ENCODE assay signal across 15 cellular contexts in the genomic region with DNA sequence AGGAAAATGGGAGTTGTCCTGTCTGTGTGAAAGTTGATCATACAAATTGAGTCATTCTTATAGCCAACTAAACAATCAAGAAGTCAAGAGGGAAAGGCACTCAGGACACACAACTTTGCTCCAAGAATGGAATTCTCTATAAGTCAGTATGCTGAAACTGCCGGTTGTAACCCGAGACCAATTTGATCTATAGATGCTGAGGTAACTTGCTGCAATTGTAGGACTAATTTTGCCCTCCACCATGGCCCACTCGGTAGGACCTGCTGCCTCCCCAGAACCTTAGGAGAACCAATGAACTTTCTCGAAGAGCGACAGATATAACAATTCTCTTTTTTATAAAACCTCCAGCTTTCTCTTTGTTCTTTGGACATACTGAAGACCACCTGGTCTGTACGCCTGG.
DNase-seq lines count a peak whose midpoint lies in the region; ATAC-seq, FAIRE-seq and TF ChIP-seq lines count a peak whose summit lies in the region.
"Had no signal": no experiment of that assay in that cellular context is flagged by ENCODE, and none has a peak within 500 bp of the region (broad histone marks: within the 10 kb centered on the region; RNA-seq: fewer than 3 reads in every experiment).

No MANE protein-coding gene starts in this region.

- H3K4me2 ChIP-seq in OCI-LY1 (ENCODE audit: low read length) (peak overlapping the region; percentile 77), K562 (ENCODE audit: insufficient read depth, low read length) (peak overlapping the region; percentile 78), neural progenitor cell (peak overlapping the region; percentile 90)

- H4K20me1 ChIP-seq in OCI-LY1 (ENCODE audit: insufficient read depth, low read length) = no peaks in the 10 kb centered on the region
- no peaks in the 10 kb centered on the region for H4K20me1 ChIP-seq in K562 (replicated peaks; ENCODE audit: control insufficient read depth, insufficient read depth, low read length)
- H4K20me1 ChIP-seq in neural progenitor cell (ENCODE audit: low read depth) = peaks cover 23% of the 10 kb centered on the region

- no peak for DNase-seq in activated CD8-positive, alpha-beta memory T cell treated with anti-CD3 and anti-CD28 coated beads, Interleukin-2, amount 10 ng/mL, durations not matched to agents 7 days and 5 days
- no peak for DNase-seq in activated CD8-positive, alpha-beta memory T cell treated with anti-CD3 and anti-CD28 coated beads for 24 hours
- peak in 2 of 4 experiments; percentile 8 to 27 for DNase-seq in K562 (ENCODE audit: extremely low read depth in 1 of 4, low spot score in 3 of 4)
- DNase-seq in neural progenitor cell (ENCODE audit: low spot score) = no peak
- no peak for DNase-seq in ureter (ENCODE audit: low spot score)
- DNase-seq in dorsolateral prefrontal cortex = no peak
- DNase-seq in substantia nigra (lab: John Stamatoyannopoulos, UW) = no peak
- DNase-seq: activated T-cell treated with anti-CD3 and anti-CD28 coated beads for 4 hours, brain microvascular endothelial cell, heart right ventricle, NCI-H1092, NCI-H226, nucleus accumbens had no signal

- H3K4me1 ChIP-seq in OCI-LY1 (ENCODE audit: insufficient read depth, low read length, severe bottlenecking) = peaks cover 20% of the 10 kb centered on the region
- no peaks in the 10 kb centered on the region; a peak in 3 of 5 replicates for H3K4me1 ChIP-seq in K562 (replicated peaks in 1 of 2; ENCODE audit: control insufficient read depth in 2 of 2, insufficient read depth in 2 of 2, low read length in 2 of 2)
- peaks cover 8% of the 10 kb centered on the region for H3K4me1 ChIP-seq in neural progenitor cell

- no peaks in the 10 kb centered on the region for H3K27me3 ChIP-seq in OCI-LY1 (ENCODE audit: insufficient read depth, low read length)
- no peaks in the 10 kb centered on the region for H3K27me3 ChIP-seq in K562 (ENCODE audit: control insufficient read depth in 2 of 2, insufficient read depth in 2 of 2, low read length in 2 of 2)
- no peaks in the 10 kb centered on the region for H3K27me3 ChIP-seq in neural progenitor cell
- no peaks in the 10 kb centered on the region for H3K27me3 ChIP-seq in dorsolateral prefrontal cortex
- H3K27me3 ChIP-seq: brain microvascular endothelial cell, heart right ventricle had no signal

- no peak for TF ChIP-seq RAD21 in K562 (CRISPR knock-in tag; conservative IDR thresholded peaks at IDR 0.05 in 1 of 2, IDR thresholded peaks at IDR 0.05 in 1 of 2)

- ATAC-seq in activated CD8-positive, alpha-beta memory T cell treated with anti-CD3 and anti-CD28 coated beads, Interleukin-2, amount 10 ng/mL, durations not matched to agents 7 days and 5 days = no peak
- ATAC-seq in K562 = peak; percentile 31
- ATAC-seq: heart right ventricle, Panc1 had no signal

- no peaks in the 10 kb centered on the region for H3K27me3 Mint-ChIP-seq in activated CD8-positive, alpha-beta memory T cell treated with anti-CD3 and anti-CD28 coated beads, Interleukin-2, amount 10 ng/mL, durations not matched to agents 7 days and 5 days
- no peaks in the 10 kb centered on the region for H3K27me3 Mint-ChIP-seq in neural progenitor cell (ENCODE audit: insufficient read depth, low read depth)

- H3K36me3 ChIP-seq in OCI-LY1 (ENCODE audit: insufficient read depth, low read length) (no peaks in the 10 kb centered on the region), K562 (ENCODE audit: control insufficient read depth, insufficient read depth, low read length) (peaks cover 8% of the 10 kb centered on the region; the same call in 2 of the 3 replicates), neural progenitor cell (no peaks in the 10 kb centered on the region)
- H3K36me3 ChIP-seq: brain microvascular endothelial cell, heart right ventricle had no signal

- peak overlapping the region; percentile 27 for H3K4me3 Mint-ChIP-seq in activated CD8-positive, alpha-beta memory T cell treated with anti-CD3 and anti-CD28 coated beads, Interleukin-2, amount 10 ng/mL, durations not matched to agents 7 days and 5 days
- peak overlapping the region; percentile 79 for H3K4me3 Mint-ChIP-seq in neural progenitor cell

- H3K27ac Mint-ChIP-seq in activated CD8-positive, alpha-beta memory T cell treated with anti-CD3 and anti-CD28 coated beads, Interleukin-2, amount 10 ng/mL, durations not matched to agents 7 days and 5 days = no peak overlapping the region
- H3K27ac Mint-ChIP-seq in neural progenitor cell = no peak overlapping the region

- H3K4me3 ChIP-seq in OCI-LY1 (ENCODE audit: low read depth, low read length, poor library complexity, severe bottlenecking) = peak overlapping the region; percentile 91
- H3K4me3 ChIP-seq in K562 = peak overlapping the region; percentile 75
- no peak overlapping the region for H3K4me3 ChIP-seq in neural progenitor cell
- H3K4me3 ChIP-seq in dorsolateral prefrontal cortex = no peak overlapping the region

- TF ChIP-seq POLR2A in K562 (conservative IDR thresholded peaks at IDR 0.05) = no peak

- H3K27ac ChIP-seq in OCI-LY1 (ENCODE audit: low read depth, low read length, poor library complexity, severe bottlenecking) = no peak overlapping the region
- H3K27ac ChIP-seq in K562 (ENCODE audit: extremely low read depth, low read depth, low read length) = peak overlapping the region; percentile 54
- H3K27ac ChIP-seq in neural progenitor cell = no peak overlapping the region
- H3K27ac ChIP-seq in dorsolateral prefrontal cortex = no peak overlapping the region
- no peak overlapping the region for H3K27ac ChIP-seq in substantia nigra (ENCODE audit: low read depth, low read length, poor library complexity, severe bottlenecking)
- H3K27ac ChIP-seq: brain microvascular endothelial cell, heart right ventricle had no signal

- H2AFZ ChIP-seq in OCI-LY1 (ENCODE audit: low read length) (no peak overlapping the region), K562 (ENCODE audit: low read depth, low read length) (no peak overlapping the region), neural progenitor cell (replicated peaks) (no peak overlapping the region)

- TF ChIP-seq CTCF in OCI-LY1 (IDR thresholded peaks at IDR 0.05; ENCODE audit: low read length) (no peak), K562 (IDR thresholded peaks at IDR 0.05 in 2 of 3, conservative IDR thresholded peaks at IDR 0.05 in 1 of 3; ENCODE audit: insufficient read depth in 2 of 3, low read depth in 1 of 3, low read length in 3 of 3) (no peak), neural progenitor cell (IDR thresholded peaks at IDR 0.05) (no peak), dorsolateral prefrontal cortex (IDR thresholded peaks at IDR 0.05 in 54 of 56, conservative IDR thresholded peaks at IDR 0.05 in 2 of 56; ENCODE audit: low read depth in 1 of 56, partially characterized antibody in 56 of 56) (no peak)

- H3K36me3 Mint-ChIP-seq in activated CD8-positive, alpha-beta memory T cell treated with anti-CD3 and anti-CD28 coated beads, Interleukin-2, amount 10 ng/mL, durations not matched to agents 7 days and 5 days = peaks cover 6% of the 10 kb centered on the region
- no peaks in the 10 kb centered on the region for H3K36me3 Mint-ChIP-seq in neural progenitor cell

- no peaks in the 10 kb centered on the region for H3F3A ChIP-seq in OCI-LY1 (ENCODE audit: insufficient read depth, low read length)
- H3F3A ChIP-seq in neural progenitor cell (ENCODE audit: low read depth) = peaks cover 12% of the 10 kb centered on the region

- BruUV-seq in K562 (replicated peaks; lab: Mats Ljungman, UMichigan) = no TSS peak

- TF ChIP-seq EP300 in K562 (IDR thresholded peaks at IDR 0.05; ENCODE audit: low read length) = no peak

- H3K9ac ChIP-seq in OCI-LY1 (ENCODE audit: low read length) (no peak overlapping the region), K562 (ENCODE audit: insufficient read depth in 1 of 2, low read depth in 2 of 2, low read length in 2 of 2) (peak overlapping the region in 1 of 2 experiments; percentile 93; a peak in 2 of 4 replicates), neural progenitor cell (no peak overlapping the region)

- peaks cover 29% of the 10 kb centered on the region for H3K4me1 Mint-ChIP-seq in activated CD8-positive, alpha-beta memory T cell treated with anti-CD3 and anti-CD28 coated beads, Interleukin-2, amount 10 ng/mL, durations not matched to agents 7 days and 5 days
- H3K4me1 Mint-ChIP-seq in neural progenitor cell = peaks cover 15% of the 10 kb centered on the region

- FAIRE-seq in K562 (lab: Jason Lieb, UNC) = no peak

- CTCF ChIA-PET in activated CD8-positive, alpha-beta memory T cell treated with anti-CD3 and anti-CD28 coated beads, Interleukin-2, amount 10 ng/mL, durations not matched to agents 7 days and 5 days (lab: Charles Lee) = no interaction called here
- CTCF ChIA-PET in K562 (lab: Yijun Ruan, JAX; ENCODE audit: low intra/inter-chr PET ratio) = no interaction called here

- no peaks in the 10 kb centered on the region for H3K9me2 ChIP-seq in OCI-LY1 (ENCODE audit: low read depth, low read length)

- H3K9me3 ChIP-seq in OCI-LY1 (ENCODE audit: low read length) = no peaks in the 10 kb centered on the region
- no peaks in the 10 kb centered on the region for H3K9me3 ChIP-seq in K562 (replicated peaks; ENCODE audit: control insufficient read depth, insufficient read depth, low read depth, low read length)
- no peaks in the 10 kb centered on the region for H3K9me3 ChIP-seq in neural progenitor cell (ENCODE audit: low read depth)
- H3K9me3 ChIP-seq: heart right ventricle had no signal

- WGBS in K562 (ENCODE audit: insufficient coverage, low coverage, missing lambda C conversion rate) = 1% methylated on average over 6 of the region's 6 CpGs

- POLR2A ChIA-PET in K562 (lab: Yijun Ruan, JAX) = interaction anchor here (0.7 kb wide), 1 partner anchor 8 kb away, joined by 4 read pairs; no protein-coding TSS in a partner anchor

- H3K9me1 ChIP-seq in K562 (ENCODE audit: control insufficient read depth, insufficient read depth, low read length) = no peaks in the 10 kb centered on the region

- H3K79me2 ChIP-seq in OCI-LY1 (ENCODE audit: insufficient read depth, low read length) = peaks cover 56% of the 10 kb centered on the region
- H3K79me2 ChIP-seq in K562 (ENCODE audit: control insufficient read depth, insufficient read depth, low read length) = peaks cover 66% of the 10 kb centered on the region
- peaks cover 66% of the 10 kb centered on the region for H3K79me2 ChIP-seq in neural progenitor cell (ENCODE audit: low read depth)

- in situ Hi-C loops in K562 (cut with MboI) = no loop called here

- intact Hi-C loops in K562 (cut with micrococcal nuclease) = no loop called here
- intact Hi-C loops in dorsolateral prefrontal cortex (cut with DNase I) = loop anchor here in 1 of 2 donors (10.0 kb wide), 1 partner anchor 64 kb away; no protein-coding TSS in a partner anchor

- H3K9me3 Mint-ChIP-seq in activated CD8-positive, alpha-beta memory T cell treated with anti-CD3 and anti-CD28 coated beads, Interleukin-2, amount 10 ng/mL, durations not matched to agents 7 days and 5 days (ENCODE audit: low read depth) = no peaks in the 10 kb centered on the region
- H3K9me3 Mint-ChIP-seq in neural progenitor cell = no peaks in the 10 kb centered on the region

TF ChIP-seq in K562, 482 proteins besides CTCF, POLR2A, EP300 and RAD21 (continues in another document):
- TF ChIP-seq YBX1 (IDR thresholded peaks at IDR 0.05) (no peak), ZEB2 (IDR thresholded peaks at IDR 0.05) (no peak), POLR3G (IDR thresholded peaks at IDR 0.05; ENCODE audit: extremely low read depth, insufficient read length, insufficient replicate concordance) (no peak), POLR2H (tag; IDR thresholded peaks at IDR 0.05; ENCODE audit: low read depth) (peak; percentile 60; the same call in 1 of the 2 replicates)

Comparison
In these comparisons a context has a peak if more than half of its experiments do, and no peak if none do; other contexts are left out.
1. H3K4me3 ChIP-seq: peak in OCI-LY1 (single experiment) and K562 (single experiment); none in neural progenitor cell (single experiment) and dorsolateral prefrontal cortex (0 of 59).
2. Peak in every context shown above with its lines, with median percentiles within 50 percentile points of each other: H3K4me2 ChIP-seq.